11 cellular contexts compared by ENCODE assay signal in the genomic region with DNA sequence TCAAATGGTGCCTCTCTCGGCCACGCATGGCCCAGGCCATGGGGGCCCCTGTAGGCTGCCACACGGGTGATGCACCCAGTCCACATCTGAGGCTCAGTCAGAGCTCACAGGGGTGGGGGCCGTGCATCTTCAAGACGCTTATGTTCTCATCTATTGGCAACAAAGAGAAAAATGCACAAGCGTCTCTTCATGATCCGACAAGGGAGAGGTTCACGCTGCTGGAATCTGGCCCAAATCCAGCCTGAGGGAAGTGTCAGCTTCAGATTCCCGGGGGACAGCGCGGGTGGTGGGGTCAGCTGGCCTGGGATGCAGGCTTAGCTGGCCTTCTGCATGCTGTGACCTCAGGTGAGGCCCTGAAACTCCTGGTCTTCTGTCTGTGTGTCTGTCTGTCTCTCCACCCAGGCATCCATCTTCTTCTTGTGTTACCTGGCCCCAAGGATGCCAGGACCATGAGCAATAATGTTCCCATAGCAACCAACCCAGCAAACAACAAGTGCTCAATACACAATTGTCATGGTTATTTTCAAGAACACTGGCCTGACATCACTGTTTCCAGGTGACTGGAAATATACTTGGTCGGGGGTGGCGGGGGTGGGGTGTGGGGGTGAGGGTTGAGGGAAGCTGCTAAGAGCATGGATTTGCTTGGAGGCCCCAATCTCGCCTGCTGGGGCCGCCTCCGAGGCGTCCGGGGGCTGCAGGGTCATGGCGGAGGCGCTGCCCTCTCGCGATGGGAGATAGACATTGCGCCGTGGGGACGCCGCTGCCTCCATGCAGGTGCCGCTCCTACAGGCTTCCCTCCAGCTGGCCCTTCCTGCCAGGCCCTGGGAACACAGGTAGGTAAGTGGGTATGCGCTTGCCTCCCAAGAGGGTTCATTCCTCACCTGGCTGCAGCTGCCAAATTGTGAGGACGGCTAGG. TPM values are rescaled to one million over a fixed set of nuclear protein-coding genes. Genes with fewer than 3 reads are reported as not detected.
DNase-seq lines count a peak whose midpoint lies in the region; ATAC-seq and TF ChIP-seq lines count a peak whose summit lies in the region.
"Had no signal": no experiment of that assay in that cellular context is flagged by ENCODE, and none has a peak within 500 bp of the region (broad histone marks: within the 10 kb centered on the region; RNA-seq: fewer than 3 reads in every experiment).

No MANE protein-coding gene starts in this region.

- H3K36me3 ChIP-seq in iPS-15b (ENCODE audit: control insufficient read depth, insufficient read depth, low read length), result no peaks in the 10 kb centered on the region
- H3K36me3 ChIP-seq in testis (ENCODE audit: low read depth, missing control alignments), result no peaks in the 10 kb centered on the region
- H3K36me3 ChIP-seq: colonic mucosa had no signal

- peak; percentile 30 for ATAC-seq in stimulated activated naive CD8-positive, alpha-beta T cell treated with anti-CD3 and anti-CD28 coated beads, Interleukin-15, Interleukin-2, amounts not matched to agents 100 U/mL and 50 U/mL, for 24 hours
- ATAC-seq in stimulated activated naive CD8-positive, alpha-beta T cell treated with anti-CD3 and anti-CD28 coated beads, Interleukin-15, amount 100 ng/mL, for 72 hours, result no peak
- ATAC-seq in HG02840 (IDR thresholded peaks at IDR 0.05; ENCODE audit: low FRiP score, unreplicated experiment), result no peak

- H3K9me3 ChIP-seq in iPS-15b (ENCODE audit: control insufficient read depth, insufficient read depth, low read length) (no peaks in the 10 kb centered on the region), testis (no peaks in the 10 kb centered on the region)
- H3K9me3 ChIP-seq: colonic mucosa had no signal

- peak overlapping the region; percentile 54 for H3K9ac ChIP-seq in iPS-15b (ENCODE audit: low read depth, low read length)

- no peaks in the 10 kb centered on the region for H3K9me3 Mint-ChIP-seq in stimulated activated naive CD8-positive, alpha-beta T cell treated with anti-CD3 and anti-CD28 coated beads, Interleukin-15, amount 100 ng/mL, for 72 hours
- H3K9me3 Mint-ChIP-seq in mesothelial cell of epicardium, result no peaks in the 10 kb centered on the region

- H3K27ac ChIP-seq in testis, result no peak overlapping the region
- H3K27ac ChIP-seq: colonic mucosa had no signal

- H3K4me1 ChIP-seq in iPS-15b (ENCODE audit: control insufficient read depth, insufficient read depth, low read length) (peaks cover 6% of the 10 kb centered on the region), testis (peaks cover 5% of the 10 kb centered on the region)

- H3K4me3 ChIP-seq in WI38 (ENCODE audit: low read depth, low read length), result no peak overlapping the region
- no peak overlapping the region for H3K4me3 ChIP-seq in iPS-15b (ENCODE audit: low read depth, low read length)
- no peak overlapping the region for H3K4me3 ChIP-seq in testis
- H3K4me3 ChIP-seq: colonic mucosa had no signal

- intact Hi-C loops in testis (cut with DNase I; ENCODE audit: low total_unique reads), result no loop called here

- H3K27me3 Mint-ChIP-seq in stimulated activated naive CD8-positive, alpha-beta T cell treated with anti-CD3 and anti-CD28 coated beads, Interleukin-15, amount 100 ng/mL, for 72 hours, result peaks cover 13% of the 10 kb centered on the region
- H3K27me3 Mint-ChIP-seq in mesothelial cell of epicardium (ENCODE audit: low read depth), result peaks cover 2% of the 10 kb centered on the region

- TF ChIP-seq POLR2A in testis (IDR thresholded peaks at IDR 0.05), result no peak

- peak; percentile 29 for DNase-seq in stimulated activated naive CD8-positive, alpha-beta T cell treated with anti-CD3 and anti-CD28 coated beads, Interleukin-15, Interleukin-2, amounts not matched to agents 100 U/mL and 50 U/mL, for 24 hours
- no peak for DNase-seq in stimulated activated naive CD8-positive, alpha-beta T cell treated with anti-CD3 and anti-CD28 coated beads, Interleukin-15, amount 100 ng/mL, for 72 hours
- DNase-seq in mesothelial cell of epicardium (ENCODE audit: low spot score in 2 of 2, unreplicated experiment in 2 of 2), result no peak
- no peak for DNase-seq in stimulated activated naive CD4-positive, alpha-beta T cell (lab: John Stamatoyannopoulos, UW)
- no peak for DNase-seq in testis
- DNase-seq: activated CD4-positive, CD25-positive, alpha-beta regulatory T cell; colonic mucosa; NCI-H2227 treated with DMSO at 0.1 percent for 48 hours had no signal

- TF ChIP-seq CTCF in WI38 (IDR thresholded peaks at IDR 0.05; ENCODE audit: low read depth, low read length) (0 out of 2 replicates have a peak, but pooled peaks have one; percentile 15), mesothelial cell of epicardium (IDR thresholded peaks at IDR 0.05; ENCODE audit: unreplicated experiment) (no peak), testis (IDR thresholded peaks at IDR 0.05) (no peak)

- WGBS in testis, 2 donors, result 72 to 74% methylated on average over 20 to 29 of the region's 29 CpGs

- H3K4me3 Mint-ChIP-seq in stimulated activated naive CD8-positive, alpha-beta T cell treated with anti-CD3 and anti-CD28 coated beads, Interleukin-15, amount 100 ng/mL, for 72 hours, result no peak overlapping the region
- no peak overlapping the region for H3K4me3 Mint-ChIP-seq in mesothelial cell of epicardium

- H3K4me1 Mint-ChIP-seq in stimulated activated naive CD8-positive, alpha-beta T cell treated with anti-CD3 and anti-CD28 coated beads, Interleukin-15, amount 100 ng/mL, for 72 hours, result peaks cover 1% of the 10 kb centered on the region
- peaks cover 6% of the 10 kb centered on the region for H3K4me1 Mint-ChIP-seq in mesothelial cell of epicardium

- H3K27me3 ChIP-seq in iPS-15b (ENCODE audit: control insufficient read depth, insufficient read depth, low read length) (no peaks in the 10 kb centered on the region), testis (no peaks in the 10 kb centered on the region)
- H3K27me3 ChIP-seq: colonic mucosa had no signal

- no peak overlapping the region for H3K27ac Mint-ChIP-seq in stimulated activated naive CD8-positive, alpha-beta T cell treated with anti-CD3 and anti-CD28 coated beads, Interleukin-15, amount 100 ng/mL, for 72 hours
- H3K27ac Mint-ChIP-seq in mesothelial cell of epicardium, result no peak overlapping the region

- H3K36me3 Mint-ChIP-seq in mesothelial cell of epicardium, result no peaks in the 10 kb centered on the region

RNA-seq across cellular contexts. Expression of a gene that starts 48.3 kb away (rescaled TPM):
- total RNA-seq in mesothelial cell of epicardium, result 2.7 to 3.5 TPM (median 3.1 TPM) in 3 replicates
- 1 to 10 TPM; 5.2 to 6.9 TPM for total RNA-seq in testis
- polyA plus RNA-seq in testis (ENCODE audit: insufficient read depth, low read depth, low replicate concordance), result 7.5 TPM
